In genomic region chr22:44381761-44382454, GRCh38 we compare ENCODE assay signal across 28 cellular contexts.
DNase-seq lines count a peak whose midpoint lies in the region; ATAC-seq and TF ChIP-seq lines count a peak whose summit lies in the region.
"Had no signal": no experiment of that assay in that cellular context is flagged by ENCODE, and none has a peak within 500 bp of the region (broad histone marks: within the 10 kb centered on the region; RNA-seq: fewer than 3 reads in every experiment).

No MANE protein-coding gene starts in this region.

- no peaks in the 10 kb centered on the region for H3K4me1 Mint-ChIP-seq in activated naive CD4-positive, alpha-beta T cell treated with anti-CD3 and anti-CD28 coated beads, Interleukin-2, amount 10 ng/mL, durations not matched to agents 7 days and 5 days
- H3K4me1 Mint-ChIP-seq: activated CD4-positive, alpha-beta T cell treated with anti-CD3 and anti-CD28 coated beads, Interleukin-2, amount 10 ng/mL, durations not matched to agents 24 days and 14 days; activated naive CD8-positive, alpha-beta T cell treated with anti-CD3 and anti-CD28 coated beads, Interleukin-2, amount 50 U/mL, for 24 hours; CD4-positive, alpha-beta memory T cell; stimulated activated naive CD8-positive, alpha-beta T cell treated with anti-CD3 and anti-CD28 coated beads, Interleukin-15, amount 100 ng/mL, for 72 hours had no signal

- CTCF ChIA-PET in activated naive CD4-positive, alpha-beta T cell treated with anti-CD3 and anti-CD28 coated beads, Interleukin-2, amount 10 ng/mL, durations not matched to agents 7 days and 5 days (lab: Charles Lee): no interaction called here

- peaks cover 46% of the 10 kb centered on the region for H3K27me3 Mint-ChIP-seq in activated naive CD4-positive, alpha-beta T cell treated with anti-CD3 and anti-CD28 coated beads, Interleukin-2, amount 10 ng/mL, durations not matched to agents 7 days and 5 days
- H3K27me3 Mint-ChIP-seq: activated naive CD8-positive, alpha-beta T cell treated with anti-CD3 and anti-CD28 coated beads, Interleukin-2, amount 50 U/mL, for 24 hours had no signal

- H3K9me2 ChIP-seq in hepatocyte (replicated peaks; ENCODE audit: insufficient read depth): no peaks in the 10 kb centered on the region

- H2AFZ ChIP-seq in hepatocyte: no peak overlapping the region

- H4K20me1 ChIP-seq in hepatocyte (ENCODE audit: insufficient read depth, poor library complexity, severe bottlenecking): no peaks in the 10 kb centered on the region

- H3K79me2 ChIP-seq in hepatocyte: no peaks in the 10 kb centered on the region

- no peak overlapping the region for H3K4me3 ChIP-seq in hepatocyte
- H3K4me3 ChIP-seq: A549, lung, ovary, SJSA1 had no signal

- DNase-seq in activated naive CD4-positive, alpha-beta T cell treated with anti-CD3 and anti-CD28 coated beads, Interleukin-2, amount 10 ng/mL, durations not matched to agents 7 days and 5 days: peak; percentile 17
- DNase-seq in activated naive CD4-positive, alpha-beta T cell (lab: John Stamatoyannopoulos, UW): no peak
- DNase-seq in NCI-H1694 treated with DMSO at 0.1 percent for 48 hours (lab: John Stamatoyannopoulos, UW) (peak; percentile 30), hepatocyte (ENCODE audit: low spot score) (no peak), retina (peak; percentile 83), GF-D8 (lab: John Stamatoyannopoulos, UW) (no peak), NCI-H146 (lab: John Stamatoyannopoulos, UW) (no peak)
- DNase-seq: activated CD4-positive, alpha-beta T cell treated with anti-CD3 and anti-CD28 coated beads, Interleukin-2, amount 10 ng/mL, durations not matched to agents 24 days and 14 days; activated gamma-delta T cell treated with Interleukin-2 at 50 U/mL for 16 hours; activated naive CD8-positive, alpha-beta T cell treated with anti-CD3 and anti-CD28 coated beads, Interleukin-2, amount 50 U/mL, for 24 hours; activated T-cell treated with anti-CD3 and anti-CD28 coated beads, Interleukin-2, amount 50 U/mL, for 1 hour; CD4-positive, alpha-beta memory T cell; dermis blood vessel endothelial cell; KBM-7; NCI-H1092; stimulated activated CD4-positive, alpha-beta T cell treated with anti-CD3 and anti-CD28 coated beads, Interleukin-12 subunit alpha, Interleukin-12 subunit beta, amount 100 ng/mL, for 4 hours; stimulated activated CD4-positive, alpha-beta T cell treated with anti-CD3 and anti-CD28 coated beads, Interleukin-2, amount 100 ng/mL, for 48 hours; stimulated activated naive CD8-positive, alpha-beta T cell treated with anti-CD3 and anti-CD28 coated beads, Interleukin-15, amount 100 ng/mL, for 72 hours; T1000 had no signal

- H3K9me3 ChIP-seq in hepatocyte (ENCODE audit: low read depth): no peaks in the 10 kb centered on the region
- H3K9me3 ChIP-seq: ovary, SJSA1 had no signal

- H3K36me3 ChIP-seq in hepatocyte (replicated peaks; ENCODE audit: insufficient read depth, low read depth): no peaks in the 10 kb centered on the region
- H3K36me3 ChIP-seq: ovary, SJSA1 had no signal

- no peaks in the 10 kb centered on the region for H3K36me3 Mint-ChIP-seq in activated naive CD4-positive, alpha-beta T cell treated with anti-CD3 and anti-CD28 coated beads, Interleukin-2, amount 10 ng/mL, durations not matched to agents 7 days and 5 days
- H3K36me3 Mint-ChIP-seq: CD4-positive, alpha-beta memory T cell; WTC11 had no signal

- peak overlapping the region; percentile 83 for H3K27ac ChIP-seq in hepatocyte
- H3K27ac ChIP-seq: A549, ovary, SJSA1 had no signal

- ATAC-seq in GM21423 (IDR thresholded peaks at IDR 0.05; ENCODE audit: unreplicated experiment): no peak
- ATAC-seq: A549; activated naive CD8-positive, alpha-beta T cell treated with anti-CD3 and anti-CD28 coated beads, Interleukin-2, amount 50 U/mL, for 24 hours; esophagus mucosa; naive thymus-derived CD8-positive, alpha-beta T cell; stimulated activated naive CD8-positive, alpha-beta T cell treated with anti-CD3 and anti-CD28 coated beads, Interleukin-15, amount 100 ng/mL, for 72 hours; WTC11 had no signal

- no peak overlapping the region for H3K4me2 ChIP-seq in hepatocyte
- H3K4me2 ChIP-seq: A549 had no signal

- no peaks in the 10 kb centered on the region for H3K27me3 ChIP-seq in hepatocyte
- H3K27me3 ChIP-seq: ovary, SJSA1 had no signal

- TF ChIP-seq CTCF in hepatocyte (IDR thresholded peaks at IDR 0.05; ENCODE audit: poor library complexity): no peak

- H3K9me3 Mint-ChIP-seq in activated naive CD4-positive, alpha-beta T cell treated with anti-CD3 and anti-CD28 coated beads, Interleukin-2, amount 10 ng/mL, durations not matched to agents 7 days and 5 days: no peaks in the 10 kb centered on the region
- H3K9me3 Mint-ChIP-seq: activated CD4-positive, alpha-beta T cell treated with anti-CD3 and anti-CD28 coated beads, Interleukin-2, amount 10 ng/mL, durations not matched to agents 24 days and 14 days had no signal

- H3K4me1 ChIP-seq in hepatocyte (ENCODE audit: insufficient read depth): peaks cover 20% of the 10 kb centered on the region
- H3K4me1 ChIP-seq: A549, SJSA1 had no signal

- 69% methylated on average over 14 of the region's 14 CpGs for WGBS in hepatocyte (ENCODE audit: low lambda C conversion rate, missing lambda C conversion rate)

- no peak overlapping the region for H3K4me3 Mint-ChIP-seq in activated naive CD4-positive, alpha-beta T cell treated with anti-CD3 and anti-CD28 coated beads, Interleukin-2, amount 10 ng/mL, durations not matched to agents 7 days and 5 days
- H3K4me3 Mint-ChIP-seq: activated CD4-positive, alpha-beta T cell treated with anti-CD3 and anti-CD28 coated beads, Interleukin-2, amount 10 ng/mL, durations not matched to agents 24 days and 14 days; activated naive CD8-positive, alpha-beta T cell treated with anti-CD3 and anti-CD28 coated beads, Interleukin-2, amount 50 U/mL, for 24 hours; CD4-positive, alpha-beta memory T cell; central memory CD8-positive, alpha-beta T cell; naive thymus-derived CD8-positive, alpha-beta T cell; stimulated activated naive CD8-positive, alpha-beta T cell treated with anti-CD3 and anti-CD28 coated beads, Interleukin-15, amount 100 ng/mL, for 72 hours; WTC11 had no signal

- no peak overlapping the region for H3K27ac Mint-ChIP-seq in activated naive CD4-positive, alpha-beta T cell treated with anti-CD3 and anti-CD28 coated beads, Interleukin-2, amount 10 ng/mL, durations not matched to agents 7 days and 5 days
- H3K27ac Mint-ChIP-seq: activated CD4-positive, alpha-beta T cell treated with anti-CD3 and anti-CD28 coated beads, Interleukin-2, amount 10 ng/mL, durations not matched to agents 24 days and 14 days; activated naive CD8-positive, alpha-beta T cell treated with anti-CD3 and anti-CD28 coated beads, Interleukin-2, amount 50 U/mL, for 24 hours; CD4-positive, alpha-beta memory T cell; stimulated activated naive CD8-positive, alpha-beta T cell treated with anti-CD3 and anti-CD28 coated beads, Interleukin-15, amount 100 ng/mL, for 72 hours; WTC11 had no signal

Comparison
In these comparisons a context has a peak if more than half of its experiments do, and no peak if none do; other contexts are left out.
1. DNase-seq: peak in activated naive CD4-positive, alpha-beta T cell treated with anti-CD3 and anti-CD28 coated beads, Interleukin-2, amount 10 ng/mL, durations not matched to agents 7 days and 5 days (single experiment), NCI-H1694 treated with DMSO at 0.1 percent for 48 hours (single experiment) and retina (single experiment); none in activated naive CD4-positive, alpha-beta T cell (0 of 4), hepatocyte (single experiment), GF-D8 (single experiment) and NCI-H146 (single experiment).